9 cellular contexts compared by ENCODE assay signal in genomic region chr1:119831027-119831426, GRCh38. TPM values are rescaled to one million over a fixed set of nuclear protein-coding genes. Genes with fewer than 3 reads are reported as not detected.
"Had no signal": no experiment of that assay in that cellular context is flagged by ENCODE, and none has a peak within 500 bp of the region (broad histone marks: within the 10 kb centered on the region; RNA-seq: fewer than 3 reads in every experiment).

No MANE protein-coding gene starts in this region.

- ATAC-seq: GM23338, HepG2 had no signal

- FAIRE-seq: H1, H54, HepG2 had no signal

- H2AFZ ChIP-seq: GM23338 had no signal

- H3K27ac ChIP-seq: HL-60 had no signal

- H3K4me3 ChIP-seq: GM23338 had no signal

- H3K4me2 ChIP-seq: GM23338 had no signal

- DNase-seq: H9, HCEC 1CT, HFFc6 had no signal

RNA-seq across cellular contexts. Expression of gene REG4, which starts 19.8 kb away (rescaled TPM):
- total RNA-seq: GM23338, H1, H9, HepG2, HFFc6 had no signal
- polyA plus RNA-seq: GM23338, H1, HepG2, IgD-negative memory B cell had no signal
